ENCODE assay signal across 16 cellular contexts in the genomic region with DNA sequence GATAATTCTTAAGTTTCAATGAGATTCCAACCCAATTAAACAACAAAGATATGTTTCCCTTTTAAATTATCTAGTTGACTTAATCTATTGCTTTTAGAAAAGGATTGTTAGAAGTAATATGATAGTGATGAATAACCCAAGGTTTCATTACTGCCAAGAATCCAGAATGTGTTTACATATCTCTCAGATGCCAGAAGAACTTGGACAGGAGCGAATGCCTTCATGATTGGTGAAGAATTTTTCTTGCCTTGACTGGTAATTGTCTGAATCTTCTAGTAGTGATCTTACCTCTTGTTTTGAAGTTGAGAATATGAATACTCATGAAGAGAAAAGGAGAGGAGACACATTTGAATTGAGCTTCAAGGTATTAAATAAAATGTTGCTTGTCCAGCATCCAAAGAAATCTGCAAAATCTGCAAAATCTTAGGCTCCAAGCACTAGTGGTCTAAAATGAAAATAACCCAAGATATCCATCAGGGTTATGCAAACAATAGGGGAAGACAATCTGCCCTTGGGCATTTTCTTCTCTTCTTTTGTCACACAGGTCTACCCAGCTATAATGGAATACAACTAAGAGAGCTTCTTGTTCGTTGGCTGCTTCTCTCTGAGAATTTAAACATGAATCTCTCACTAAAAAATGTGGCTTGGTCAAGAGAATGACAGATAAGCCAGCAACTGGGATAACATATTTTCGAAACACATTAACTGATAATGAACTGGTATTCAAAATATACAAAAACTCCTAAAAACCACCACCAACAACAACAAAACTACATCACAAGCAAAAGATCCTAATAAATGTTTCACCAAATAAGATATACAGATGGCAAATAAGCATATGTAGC.
"Had no signal": no experiment of that assay in that cellular context is flagged by ENCODE, and none has a peak within 500 bp of the region (broad histone marks: within the 10 kb centered on the region; RNA-seq: fewer than 3 reads in every experiment).

No MANE protein-coding gene starts in this region.

- H3K9me3 ChIP-seq: body of pancreas, ovary, right lobe of liver, testis had no signal

- H3K27me3 ChIP-seq: body of pancreas, ovary, right lobe of liver, testis had no signal

- H3K27ac ChIP-seq: body of pancreas, ovary, right lobe of liver, testis, WERI-Rb-1 had no signal

- DNase-seq: activated CD4-positive, alpha-beta T cell treated with anti-CD3 and anti-CD28 coated beads for 4 hours; activated CD8-positive, alpha-beta T cell treated with anti-CD3 and anti-CD28 coated beads for 36 hours; activated effector memory CD4-positive, alpha-beta T cell treated with Interleukin-2 at 50 U/mL for 16 hours; activated naive CD4-positive, alpha-beta T cell treated with anti-CD3 and anti-CD28 coated beads, Interleukin-2, amount 50 U/mL, for 16 hours; activated T-cell treated with anti-CD3 and anti-CD28 coated beads, Interleukin-2, amount 50 U/mL, for 4 hours; body of pancreas; cortex of kidney; effector CD4-positive, alpha-beta T cell; ovary; right lobe of liver; T-helper 17 cell; testis; WERI-Rb-1 had no signal

- ATAC-seq: activated CD8-positive, alpha-beta T cell treated with anti-CD3 and anti-CD28 coated beads for 36 hours; activated T-cell treated with anti-CD3 and anti-CD28 coated beads, Interleukin-2, amount 50 U/mL, for 4 hours; body of pancreas; left lobe of liver; right lobe of liver; T-helper 17 cell had no signal

- H3K4me1 ChIP-seq: body of pancreas, right lobe of liver, testis had no signal

- H3K4me3 ChIP-seq: body of pancreas, ovary, right lobe of liver, smooth muscle cell, testis had no signal

- H3K4me2 ChIP-seq: smooth muscle cell had no signal

- FAIRE-seq: keratinocyte had no signal

- H3K36me3 ChIP-seq: ovary, right lobe of liver, WERI-Rb-1 had no signal
